ENCODE assay signal across 11 cellular contexts in genomic region chr3:35659808-35660207, GRCh38. TPM values are rescaled to one million over a fixed set of nuclear protein-coding genes. Genes with fewer than 3 reads are reported as not detected.
DNase-seq lines count a peak whose midpoint lies in the region; ATAC-seq and TF ChIP-seq lines count a peak whose summit lies in the region.
"Had no signal": no experiment of that assay in that cellular context is flagged by ENCODE, and none has a peak within 500 bp of the region (broad histone marks: within the 10 kb centered on the region; RNA-seq: fewer than 3 reads in every experiment).

No MANE protein-coding gene starts in this region.

- TF ChIP-seq POLR2A in lower leg skin (IDR thresholded peaks at IDR 0.05): no peak

- DNase-seq in DMS53 treated with DMSO at 0.1 percent for 48 hours (lab: John Stamatoyannopoulos, UW; ENCODE audit: unreplicated experiment) (peak; percentile 13), LHCN-M2 (ENCODE audit: low read depth) (peak; percentile 48), SW480 (ENCODE audit: low spot score) (peak; percentile 33), lung microvascular endothelial cell (ENCODE audit: low read depth in 2 of 2) (peak; percentile 27 to 28), lower leg skin (ENCODE audit: low spot score in 2 of 2) (no peak), NCI-H69 (lab: John Stamatoyannopoulos, UW) (no peak)
- DNase-seq: activated effector memory CD4-positive, alpha-beta T cell treated with anti-CD3 and anti-CD28 coated beads, Interleukin-2, amount 50 U/mL, for 16 hours had no signal

- ATAC-seq in HG03196 (IDR thresholded peaks at IDR 0.05; ENCODE audit: unreplicated experiment) (no peak), GM18511 (IDR thresholded peaks at IDR 0.05; ENCODE audit: unreplicated experiment) (no peak)

- intact Hi-C loops in lower leg skin (cut with DNase I; ENCODE audit: low total_unique reads): no loop called here

- no peak overlapping the region for H3K4me3 ChIP-seq in lower leg skin (ENCODE audit: low read depth, poor library complexity, severe bottlenecking)
- H3K4me3 ChIP-seq: PC-9, tibial nerve had no signal

- TF ChIP-seq CTCF in lower leg skin (IDR thresholded peaks at IDR 0.05): no peak

RNA-seq across cellular contexts. Expression of gene ARPP21, which starts 20.5 kb away (rescaled TPM):
- 2.1 and 7.1 TPM in 2 replicates for total RNA-seq in LHCN-M2 (2014; rRNA removed)
- 1.7 TPM for polyA plus RNA-seq in LHCN-M2 (2012)
- not detected in 2 replicates for total RNA-seq in lung microvascular endothelial cell
- total RNA-seq in lower leg skin: not detected
- total RNA-seq: PC-9, tibial nerve had no signal

Comparison
In these comparisons a context has a peak if more than half of its experiments do, and no peak if none do; other contexts are left out.
1. DNase-seq: peak in DMS53 treated with DMSO at 0.1 percent for 48 hours (single experiment), LHCN-M2 (single experiment), SW480 (single experiment) and lung microvascular endothelial cell (2 of 2); none in lower leg skin (0 of 2) and NCI-H69 (single experiment).